Comparison of ENCODE assay signal across 21 cellular contexts in genomic region chr18:55048892-55049291, GRCh38.
DNase-seq lines count a peak whose midpoint lies in the region; ATAC-seq and TF ChIP-seq lines count a peak whose summit lies in the region.
"Had no signal": no experiment of that assay in that cellular context is flagged by ENCODE, and none has a peak within 500 bp of the region (broad histone marks: within the 10 kb centered on the region; RNA-seq: fewer than 3 reads in every experiment).

No MANE protein-coding gene starts in this region.

- H3K27ac ChIP-seq in fibroblast of lung (ENCODE audit: insufficient read depth, low read length): no peak overlapping the region
- H3K27ac ChIP-seq: coronary artery, esophagus muscularis mucosa, SK-N-MC had no signal

- DNase-seq in A172 (ENCODE audit: low spot score) (peak; percentile 11), HFFc6 (peak; percentile 50), RPMI7951 (ENCODE audit: low read depth) (peak; percentile 47), fibroblast of lung (ENCODE audit: low read depth in 2 of 2) (peak; percentile 68 to 70), NCI-H526 treated with DMSO at 0.1 percent for 48 hours (lab: John Stamatoyannopoulos, UW) (no peak), epidermal melanocyte (ENCODE audit: insufficient read length, low spot score) (no peak), CD1c-positive myeloid dendritic cell (ENCODE audit: extremely low spot score) (no peak)
- DNase-seq: activated CD8-positive, alpha-beta memory T cell treated with anti-CD3 and anti-CD28 coated beads for 24 hours; amygdala; COR-L47; NCI-H1092 treated with DMSO at 0.1 percent for 48 hours; NCI-H2171 treated with DMSO at 0.1 percent for 48 hours; NK-92 treated with Interleukin-12 subunit alpha and Interleukin-12 subunit beta, amount 100 ng/mL, for 24 hours; substantia nigra had no signal

- H4K20me1 ChIP-seq in fibroblast of lung (ENCODE audit: control insufficient read depth, extremely low read depth, insufficient read depth, low read length): no peaks in the 10 kb centered on the region

- no peak overlapping the region for H2AFZ ChIP-seq in fibroblast of lung (ENCODE audit: low read length)

- H3K27me3 ChIP-seq in fibroblast of lung (ENCODE audit: control insufficient read depth, insufficient read depth, low read length): no peaks in the 10 kb centered on the region
- H3K27me3 ChIP-seq: esophagus muscularis mucosa had no signal

- TF ChIP-seq CTCF in HFFc6 (IDR thresholded peaks at IDR 0.05) (no peak), fibroblast of lung (conservative IDR thresholded peaks at IDR 0.05 in 1 of 2, IDR thresholded peaks at IDR 0.05 in 1 of 2; ENCODE audit: low read depth in 1 of 2, low read length in 2 of 2) (no peak)

- H3K79me2 ChIP-seq in fibroblast of lung (ENCODE audit: control insufficient read depth, insufficient read depth, low read length): no peaks in the 10 kb centered on the region

- no peaks in the 10 kb centered on the region for H3K36me3 Mint-ChIP-seq in HFFc6 (ENCODE audit: low read depth)

- H3K27ac Mint-ChIP-seq in HFFc6: peak overlapping the region; percentile 44; the same call in 1 of the 2 replicates
- H3K27ac Mint-ChIP-seq: activated T-helper 2 cell treated with anti-CD3 and anti-CD28 coated beads, Interferon-gamma antibody, Interleukin-2, Interleukin-4, amounts not matched to agents 10 μg/mL and 5 μg/mL and 100 μg/mL, durations not matched to agents 14 hours and 24 hours and 36 hours; nephron had no signal

- ATAC-seq in HG03457 (IDR thresholded peaks at IDR 0.05; ENCODE audit: unreplicated experiment): no peak

- no peaks in the 10 kb centered on the region for H3K9me3 ChIP-seq in fibroblast of lung (ENCODE audit: control insufficient read depth, insufficient read depth, low read depth, low read length)
- H3K9me3 ChIP-seq: esophagus muscularis mucosa had no signal

- no peaks in the 10 kb centered on the region for H3K27me3 Mint-ChIP-seq in HFFc6 (ENCODE audit: insufficient read depth)

- H3K9me3 Mint-ChIP-seq in HFFc6: no peaks in the 10 kb centered on the region
- H3K9me3 Mint-ChIP-seq: activated T-helper 2 cell treated with anti-CD3 and anti-CD28 coated beads, Interferon-gamma antibody, Interleukin-2, Interleukin-4, amounts not matched to agents 10 μg/mL and 5 μg/mL and 100 μg/mL, durations not matched to agents 14 hours and 24 hours and 36 hours; nephron had no signal

- peaks cover 26% of the 10 kb centered on the region for H3K4me1 Mint-ChIP-seq in HFFc6 (ENCODE audit: low read depth)
- H3K4me1 Mint-ChIP-seq: nephron had no signal

- no peaks in the 10 kb centered on the region for H3K4me1 ChIP-seq in fibroblast of lung (ENCODE audit: control insufficient read depth, extremely low read depth, insufficient read depth, low read length)
- H3K4me1 ChIP-seq: esophagus muscularis mucosa had no signal

- H3K4me3 ChIP-seq in fibroblast of lung (replicated peaks in 1 of 4; ENCODE audit: control extremely low read depth in 1 of 4, insufficient read depth in 1 of 4, low read depth in 3 of 4, low read length in 4 of 4): no peak overlapping the region
- H3K4me3 ChIP-seq: coronary artery, esophagus muscularis mucosa, lung, SK-N-MC had no signal

- H3K4me2 ChIP-seq in fibroblast of lung (ENCODE audit: extremely low read depth, insufficient read depth, low read length): no peak overlapping the region

- no peaks in the 10 kb centered on the region for H3K36me3 ChIP-seq in fibroblast of lung (ENCODE audit: control insufficient read depth, insufficient read depth, low read length)
- H3K36me3 ChIP-seq: esophagus muscularis mucosa had no signal

- H3K4me3 Mint-ChIP-seq in HFFc6: no peak overlapping the region
- H3K4me3 Mint-ChIP-seq: nephron had no signal

- H3K9ac ChIP-seq in fibroblast of lung (ENCODE audit: insufficient read depth, low read length): no peak overlapping the region

Comparison
In these comparisons a context has a peak if more than half of its experiments do, and no peak if none do; other contexts are left out.
1. DNase-seq: peak in A172 (single experiment), HFFc6 (single experiment), RPMI7951 (single experiment) and fibroblast of lung (2 of 2); none in NCI-H526 treated with DMSO at 0.1 percent for 48 hours (single experiment), epidermal melanocyte (single experiment) and CD1c-positive myeloid dendritic cell (single experiment).